ENCODE assay signal across 1 cellular context in the genomic region with DNA sequence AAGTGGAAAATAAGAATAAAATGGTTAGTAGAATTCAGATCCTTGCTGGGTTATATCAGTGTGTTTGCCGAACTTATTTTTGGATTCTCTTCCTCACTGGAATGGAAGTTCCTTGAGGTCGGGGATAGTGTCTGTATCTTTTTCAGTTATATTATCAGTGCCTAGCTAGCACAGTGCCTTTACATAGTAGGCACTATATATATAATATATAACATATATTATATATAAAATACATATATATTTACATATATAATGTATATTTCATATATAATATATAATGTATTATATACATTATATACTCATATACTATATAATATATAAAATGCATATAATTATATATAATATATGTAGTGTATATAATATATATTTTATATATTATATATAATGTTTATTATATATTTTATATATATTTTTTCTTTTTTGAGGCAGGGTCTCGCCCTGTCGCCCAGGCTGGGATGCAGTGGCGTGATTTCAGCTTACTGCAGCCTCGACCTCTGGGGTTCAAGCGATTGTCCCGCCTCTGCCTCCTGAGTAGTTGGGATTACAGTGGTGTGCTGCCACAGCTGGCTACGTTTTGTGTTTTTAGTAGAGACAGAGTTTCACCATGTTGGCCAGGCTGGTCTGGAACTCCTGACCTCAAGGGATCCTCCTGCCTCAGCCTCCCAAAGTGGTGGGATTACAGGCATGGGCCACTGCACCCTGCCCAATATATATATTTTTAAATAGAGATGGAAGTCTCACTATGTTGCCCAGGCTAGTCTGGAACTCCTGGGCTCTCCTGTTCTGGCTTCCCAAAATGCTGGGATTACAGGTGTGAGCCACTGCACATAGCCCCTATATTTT.
TF ChIP-seq lines count a peak whose summit lies in the region.

No MANE protein-coding gene starts in this region.

TF ChIP-seq in K562, 482 proteins besides CTCF, POLR2A, EP300 and RAD21:
- TF ChIP-seq NFE2 (IDR thresholded peaks at IDR 0.05; ENCODE audit: low read depth): no peak
- TF ChIP-seq, protein P1, sequence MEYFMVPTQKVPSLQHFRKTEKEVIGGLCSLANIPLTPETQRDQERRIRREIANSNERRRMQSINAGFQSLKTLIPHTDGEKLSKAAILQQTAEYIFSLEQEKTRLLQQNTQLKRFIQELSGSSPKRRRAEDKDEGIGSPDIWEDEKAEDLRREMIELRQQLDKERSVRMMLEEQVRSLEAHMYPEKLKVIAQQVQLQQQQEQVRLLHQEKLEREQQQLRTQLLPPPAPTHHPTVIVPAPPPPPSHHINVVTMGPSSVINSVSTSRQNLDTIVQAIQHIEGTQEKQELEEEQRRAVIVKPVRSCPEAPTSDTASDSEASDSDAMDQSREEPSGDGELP (CRISPR knock-in tag; IDR thresholded peaks at IDR 0.05; ENCODE audit: borderline replicate concordance): 0 out of 2 replicates have a peak, but pooled peaks have one; percentile 18
- TF ChIP-seq, protein P2, sequence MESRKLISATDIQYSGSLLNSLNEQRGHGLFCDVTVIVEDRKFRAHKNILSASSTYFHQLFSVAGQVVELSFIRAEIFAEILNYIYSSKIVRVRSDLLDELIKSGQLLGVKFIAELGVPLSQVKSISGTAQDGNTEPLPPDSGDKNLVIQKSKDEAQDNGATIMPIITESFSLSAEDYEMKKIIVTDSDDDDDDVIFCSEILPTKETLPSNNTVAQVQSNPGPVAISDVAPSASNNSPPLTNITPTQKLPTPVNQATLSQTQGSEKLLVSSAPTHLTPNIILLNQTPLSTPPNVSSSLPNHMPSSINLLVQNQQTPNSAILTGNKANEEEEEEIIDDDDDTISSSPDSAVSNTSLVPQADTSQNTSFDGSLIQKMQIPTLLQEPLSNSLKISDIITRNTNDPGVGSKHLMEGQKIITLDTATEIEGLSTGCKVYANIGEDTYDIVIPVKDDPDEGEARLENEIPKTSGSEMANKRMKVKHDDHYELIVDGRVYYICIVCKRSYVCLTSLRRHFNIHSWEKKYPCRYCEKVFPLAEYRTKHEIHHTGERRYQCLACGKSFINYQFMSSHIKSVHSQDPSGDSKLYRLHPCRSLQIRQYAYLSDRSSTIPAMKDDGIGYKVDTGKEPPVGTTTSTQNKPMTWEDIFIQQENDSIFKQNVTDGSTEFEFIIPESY (CRISPR knock-in tag; IDR thresholded peaks at IDR 0.05): 0 out of 2 replicates have a peak, but pooled peaks have one; percentile 26
- TF ChIP-seq, protein P3, sequence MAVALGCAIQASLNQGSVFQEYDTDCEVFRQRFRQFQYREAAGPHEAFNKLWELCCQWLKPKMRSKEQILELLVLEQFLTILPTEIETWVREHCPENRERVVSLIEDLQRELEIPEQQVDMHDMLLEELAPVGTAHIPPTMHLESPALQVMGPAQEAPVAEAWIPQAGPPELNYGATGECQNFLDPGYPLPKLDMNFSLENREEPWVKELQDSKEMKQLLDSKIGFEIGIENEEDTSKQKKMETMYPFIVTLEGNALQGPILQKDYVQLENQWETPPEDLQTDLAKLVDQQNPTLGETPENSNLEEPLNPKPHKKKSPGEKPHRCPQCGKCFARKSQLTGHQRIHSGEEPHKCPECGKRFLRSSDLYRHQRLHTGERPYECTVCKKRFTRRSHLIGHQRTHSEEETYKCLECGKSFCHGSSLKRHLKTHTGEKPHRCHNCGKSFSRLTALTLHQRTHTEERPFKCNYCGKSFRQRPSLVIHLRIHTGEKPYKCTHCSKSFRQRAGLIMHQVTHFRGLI (CRISPR knock-in tag; IDR thresholded peaks at IDR 0.05): no peak
- no peak for TF ChIP-seq ZNF785 (CRISPR knock-in tag; IDR thresholded peaks at IDR 0.05)
- TF ChIP-seq ZNF316 (IDR thresholded peaks at IDR 0.05): peak; percentile 16; the same call in 1 of the 2 replicates
- TF ChIP-seq KDM4B (IDR thresholded peaks at IDR 0.05; ENCODE audit: borderline replicate concordance in 2 of 2, low read depth in 1 of 2): no peak
- peak; percentile 17; the same call in 1 of the 2 replicates for TF ChIP-seq BCOR (IDR thresholded peaks at IDR 0.05)
- TF ChIP-seq KAT7 (CRISPR knock-in tag; IDR thresholded peaks at IDR 0.05; ENCODE audit: borderline replicate concordance): no peak
- peak in 1 of 2 experiments; percentile 91 for TF ChIP-seq NCOA2 (IDR thresholded peaks at IDR 0.05; ENCODE audit: partially characterized antibody in 2 of 2)
